Comparison of ENCODE assay signal across 8 cellular contexts in genomic region chr19:51327066-51327985, GRCh38. TPM values are rescaled to one million over a fixed set of nuclear protein-coding genes. Genes with fewer than 3 reads are reported as not detected.
DNase-seq lines count a peak whose midpoint lies in the region; ATAC-seq and FAIRE-seq lines count a peak whose summit lies in the region.

No MANE protein-coding gene starts in this region.

- no peaks in the 10 kb centered on the region for H3K9me3 ChIP-seq in small intestine (ENCODE audit: control insufficient read depth, low read depth)

- peak overlapping the region; percentile 39; the same call in 1 of the 2 replicates for H3K4me3 ChIP-seq in ACC112 (ENCODE audit: low read depth, low read length)
- peak overlapping the region in 1 of 2 donors; percentile 21 for H3K4me3 ChIP-seq in small intestine (ENCODE audit: low read depth in 1 of 2, low read length in 2 of 2)

- H3K79me2 ChIP-seq in ACC112 (ENCODE audit: control insufficient read depth, insufficient read depth, low read length, unreplicated experiment) = no peaks in the 10 kb centered on the region

- H3K27ac ChIP-seq in ACC112 (ENCODE audit: low read depth, low read length) = no peak overlapping the region
- no peak overlapping the region for H3K27ac ChIP-seq in small intestine (ENCODE audit: low read depth in 1 of 2, low read length in 1 of 2)
- H3K27ac ChIP-seq in caudate nucleus (ENCODE audit: low read depth, low read length) = no peak overlapping the region

- no peaks in the 10 kb centered on the region for H3K4me1 ChIP-seq in ACC112 (ENCODE audit: control insufficient read depth, insufficient read depth, low read length, unreplicated experiment)
- H3K4me1 ChIP-seq in small intestine (ENCODE audit: control insufficient read depth in 2 of 2, insufficient read depth in 1 of 2, low read depth in 1 of 2, low read length in 1 of 2) = no peaks in the 10 kb centered on the region

- no peak for FAIRE-seq in small intestine (lab: Jason Lieb, UNC)

- H3K36me3 ChIP-seq in ACC112 (ENCODE audit: insufficient read depth, low read length) = no peaks in the 10 kb centered on the region
- H3K36me3 ChIP-seq in small intestine (ENCODE audit: control insufficient read depth in 2 of 2, insufficient read depth in 2 of 2, low read length in 2 of 2) = no peaks in the 10 kb centered on the region

- WGBS in small intestine, 3 donors = 4 to 8% (median 6%) methylated on average over 53 to 74 of the region's 74 CpGs

- H2AFZ ChIP-seq in ACC112 (ENCODE audit: low read length, unreplicated experiment) = no peak overlapping the region

- no peak for ATAC-seq in GM18861 (IDR thresholded peaks at IDR 0.05; ENCODE audit: unreplicated experiment)

- peaks cover 29% of the 10 kb centered on the region for H3K27me3 ChIP-seq in ACC112 (ENCODE audit: insufficient read depth, low read length)
- peaks cover 0 to 4% of the 10 kb centered on the region in 2 donors for H3K27me3 ChIP-seq in small intestine (ENCODE audit: control insufficient read depth in 2 of 2, insufficient read depth in 2 of 2, low read length in 2 of 2)

- peak; percentile 8 to 24 for DNase-seq in Kasumi-1 (lab: John Stamatoyannopoulos, UW)
- peak; percentile 86 for DNase-seq in activated CD8-positive, alpha-beta memory T cell treated with anti-CD3 and anti-CD28 coated beads, Interleukin-2, amount 50 U/mL, for 48 hours
- peak; percentile 32 for DNase-seq in foreskin melanocyte
- peak; percentile 53 for DNase-seq in small intestine
- DNase-seq in NK-92 treated with Interleukin-12 subunit alpha and Interleukin-12 subunit beta, amount 100 ng/mL, for 24 hours (lab: John Stamatoyannopoulos, UW) = no peak
- no peak for DNase-seq in caudate nucleus (lab: John Stamatoyannopoulos, UW)

RNA-seq across cellular contexts. Expression of gene VSIG10L, which starts 14.6 kb away (rescaled TPM):
- polyA plus RNA-seq in small intestine = 1 to 10 TPM; 1.4 to 6.0 (median 2.2) TPM

RNA-seq across cellular contexts. Expression of gene IGLON5, which starts 15.9 kb away (rescaled TPM):
- 1 to 10 TPM in 1 of 3 donors, not detected in 2; 1.1 TPM for polyA plus RNA-seq in small intestine

RNA-seq across cellular contexts. Expression of gene ETFB, which starts 38.9 kb away (rescaled TPM):
- polyA plus RNA-seq in small intestine = 100 to 1,000 TPM; 232 to 412 (median 265) TPM

RNA-seq across cellular contexts. Expression of gene CLDND2, which starts 41.5 kb away (rescaled TPM):
- polyA plus RNA-seq in small intestine = 1 to 10 TPM in 1 of 3 donors, under 1 TPM in 1, not detected in 1; 0.25 to 4.1 TPM

RNA-seq across cellular contexts. Expression of gene NKG7, which starts 45.1 kb away (rescaled TPM):
- polyA plus RNA-seq in small intestine = 1 to 10 TPM; 3.6 to 6.2 (median 4.7) TPM

Comparison
In these comparisons a context has a peak if more than half of its experiments do, and no peak if none do; other contexts are left out.
1. DNase-seq: peak in Kasumi-1 (2 of 2), activated CD8-positive, alpha-beta memory T cell treated with anti-CD3 and anti-CD28 coated beads, Interleukin-2, amount 50 U/mL, for 48 hours (single experiment), foreskin melanocyte (single experiment) and small intestine (single experiment); none in NK-92 treated with Interleukin-12 subunit alpha and Interleukin-12 subunit beta, amount 100 ng/mL, for 24 hours (single experiment) and caudate nucleus (0 of 61).